Comparison of ENCODE assay signal across 8 cellular contexts in the genomic region with DNA sequence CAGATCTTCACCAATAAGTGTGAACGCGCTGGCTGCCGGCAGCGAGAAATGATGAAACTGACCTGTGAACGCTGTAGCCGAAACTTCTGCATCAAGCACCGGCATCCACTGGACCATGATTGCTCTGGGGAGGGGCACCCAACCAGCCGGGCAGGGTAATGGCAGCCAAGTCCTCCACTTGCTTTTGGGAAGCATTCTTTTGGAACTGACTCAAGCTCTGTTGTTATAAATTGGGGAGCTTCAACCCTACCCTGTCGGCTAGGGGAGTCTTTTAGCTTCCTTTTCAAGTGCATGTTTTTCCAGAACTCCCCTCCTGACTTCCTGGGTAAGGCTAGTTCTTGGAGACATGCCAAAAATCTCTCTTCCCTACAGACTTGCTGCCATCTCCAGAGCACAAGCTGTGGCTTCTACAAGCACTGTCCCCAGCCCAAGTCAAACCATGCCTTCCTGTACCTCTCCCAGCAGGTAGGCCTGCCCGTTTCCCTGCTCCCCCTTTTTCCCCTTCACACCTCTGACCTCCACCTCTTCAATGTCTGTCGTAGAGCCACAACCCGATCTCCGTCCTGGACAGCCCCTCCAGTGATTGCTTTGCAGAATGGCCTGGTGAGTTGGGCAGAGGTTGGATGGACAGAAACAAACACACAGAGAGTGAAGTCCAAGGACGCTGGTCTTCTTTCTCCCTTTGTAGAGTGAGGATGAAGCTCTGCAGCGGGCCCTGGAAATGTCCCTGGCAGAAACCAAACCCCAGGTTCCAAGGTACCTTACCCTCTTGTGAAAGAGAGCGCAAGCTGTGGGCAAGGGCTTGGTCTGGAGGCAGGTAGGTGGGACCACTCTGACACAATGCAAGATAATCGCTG. TPM values are rescaled to one million over a fixed set of nuclear protein-coding genes. Genes with fewer than 3 reads are reported as not detected.
DNase-seq lines count a peak whose midpoint lies in the region; ATAC-seq and TF ChIP-seq lines count a peak whose summit lies in the region.

No MANE protein-coding gene starts in this region.

- no peak for TF ChIP-seq RAD21 in HCT116 (IDR thresholded peaks at IDR 0.05; ENCODE audit: low read depth)

- H3K9me3 ChIP-seq in HCT116 (ENCODE audit: control insufficient read depth in 1 of 2, insufficient read depth in 1 of 2, low read depth in 1 of 2, low read length in 2 of 2) (peaks cover 0 to 9% of the 10 kb centered on the region in 2 experiments; a peak in 2 of 4 replicates), ascending aorta (no peaks in the 10 kb centered on the region), right lobe of liver (no peaks in the 10 kb centered on the region)

- H3K79me2 ChIP-seq in HCT116 (ENCODE audit: insufficient read depth, low read length): no peaks in the 10 kb centered on the region

- no peak overlapping the region for H2AFZ ChIP-seq in HCT116 (ENCODE audit: low read depth, low read length, poor library complexity, severe bottlenecking)

- H3K4me3 ChIP-seq in HCT116 (replicated peaks in 1 of 2; ENCODE audit: low read depth in 1 of 2, low read length in 2 of 2) (peak overlapping the region in 1 of 2 experiments; percentile 67; a peak in 1 of 4 replicates), ascending aorta (peak overlapping the region in 1 of 2 donors; percentile 90), right lobe of liver (peak overlapping the region in 2 of 3 donors; percentile 82 to 84)

- peak overlapping the region; percentile 77; the same call in 1 of the 2 replicates for H3K9ac ChIP-seq in HCT116 (ENCODE audit: low read length)

- H3K4me1 ChIP-seq in HCT116 (ENCODE audit: control insufficient read depth in 1 of 2, insufficient read depth in 2 of 2, low read length in 2 of 2): peaks cover 11 to 17% of the 10 kb centered on the region in 2 experiments
- peaks cover 0 to 6% of the 10 kb centered on the region in 2 donors for H3K4me1 ChIP-seq in ascending aorta
- H3K4me1 ChIP-seq in right lobe of liver: peaks cover 0 to 24% (median 8%) of the 10 kb centered on the region in 4 donors

- DNase-seq in A172 (ENCODE audit: low spot score): peak; percentile 54
- no peak for DNase-seq in HCT116 (ENCODE audit: low read depth, low spot score)
- DNase-seq in ascending aorta (ENCODE audit: low spot score in 2 of 2): peak in 1 of 2 donors; percentile 63
- DNase-seq in right lobe of liver: no peak
- DNase-seq in 8988T: no peak
- DNase-seq in middle frontal gyrus (ENCODE audit: extremely low spot score, low spot score): no peak

- peak overlapping the region; percentile 94 for H3K4me2 ChIP-seq in HCT116 (ENCODE audit: low read length)

- H3K36me3 ChIP-seq in HCT116 (ENCODE audit: control insufficient read depth in 1 of 2, insufficient read depth in 2 of 2, low read length in 2 of 2) (peaks cover 10 to 16% of the 10 kb centered on the region in 2 experiments; a peak in 3 of 4 replicates), ascending aorta (peaks cover 30 to 36% of the 10 kb centered on the region in 2 donors), right lobe of liver (peaks cover 0 to 37% (median 5%) of the 10 kb centered on the region in 4 donors)

- no peaks in the 10 kb centered on the region for H4K20me1 ChIP-seq in HCT116 (ENCODE audit: insufficient read depth)

- no peaks in the 10 kb centered on the region for H3K27me3 ChIP-seq in HCT116 (ENCODE audit: insufficient read depth, low read length)
- H3K27me3 ChIP-seq in ascending aorta: no peaks in the 10 kb centered on the region
- no peaks in the 10 kb centered on the region for H3K27me3 ChIP-seq in right lobe of liver

- BruUV-seq in HCT116 (replicated peaks; lab: Mats Ljungman, UMichigan): no TSS peak

- TF ChIP-seq CTCF in HCT116 (IDR thresholded peaks at IDR 0.05 in 2 of 3, conservative IDR thresholded peaks at IDR 0.05 in 1 of 3; ENCODE audit: borderline replicate concordance in 1 of 3, insufficient read depth in 1 of 3, low read depth in 2 of 3, low read length in 2 of 3) (no peak), ascending aorta (IDR thresholded peaks at IDR 0.05) (no peak), right lobe of liver (IDR thresholded peaks at IDR 0.05) (no peak)

- RAD21 ChIA-PET in HCT116 (lab: Charles Lee; ENCODE audit: low non-redundant PET in 1 of 2, low total read pairs in 2 of 2, uncharacterized antibody in 2 of 2, unreplicated experiment in 2 of 2): no interaction called here

- CTCF ChIA-PET in HCT116 (lab: Charles Lee): no interaction called here

- TF ChIP-seq POLR2A in HCT116 (IDR thresholded peaks at IDR 0.05; ENCODE audit: borderline replicate concordance, extremely low read depth, insufficient read depth, insufficient read length) (no peak), right lobe of liver (IDR thresholded peaks at IDR 0.05) (no peak)

- intact Hi-C loops in HCT116 (cut with micrococcal nuclease) (loop anchor here (2.0 kb wide), 1 partner anchor 31 kb away; a partner anchor contains a TSS), ascending aorta (cut with DNase I) (loop anchor here (1.0 to 2.0 kb wide), 3 partner anchors 10 to 181 kb away; a partner anchor contains a TSS), right lobe of liver (cut with DNase I) (loop anchor here in 1 of 2 donors (5.0 kb wide), 1 partner anchor 36 kb away; a partner anchor contains a TSS)

- no peaks in the 10 kb centered on the region for H3K9me2 ChIP-seq in HCT116 (ENCODE audit: insufficient read depth)

- ATAC-seq in HCT116 (no peak), right lobe of liver (peak in 3 of 4 donors; percentile 4 to 8 (median 5)), HG02840 (IDR thresholded peaks at IDR 0.05; ENCODE audit: low FRiP score, unreplicated experiment) (no peak), GM18517 (IDR thresholded peaks at IDR 0.05; ENCODE audit: unreplicated experiment) (no peak)

- POLR2A ChIA-PET in HCT116 (lab: Charles Lee): interaction anchor here (2.2 kb wide), 1 partner anchor 9 kb away, joined by 18 read pairs; no protein-coding TSS in a partner anchor

- 25% methylated on average over 16 of the region's 17 CpGs for WGBS in right lobe of liver (ENCODE audit: insufficient coverage, low coverage, low lambda C conversion rate, missing lambda C conversion rate)

- peak overlapping the region; percentile 63 for H3K27ac ChIP-seq in HCT116 (ENCODE audit: low read depth, low read length)
- H3K27ac ChIP-seq in ascending aorta: peak overlapping the region; percentile 91 to 99
- peak overlapping the region in 2 of 3 donors; percentile 93 to 95 for H3K27ac ChIP-seq in right lobe of liver

TF ChIP-seq in HCT116, 20 proteins besides CTCF, POLR2A, EP300 and RAD21 (continues in another document):
- no peak for TF ChIP-seq ZFX (IDR thresholded peaks at IDR 0.05)
- no peak for TF ChIP-seq EZH2phosphoT487 (IDR thresholded peaks at IDR 0.05; ENCODE audit: borderline replicate concordance)
- TF ChIP-seq ZNF274 (IDR thresholded peaks at IDR 0.05; ENCODE audit: low read depth, low read length): no peak
- TF ChIP-seq, protein P1, sequence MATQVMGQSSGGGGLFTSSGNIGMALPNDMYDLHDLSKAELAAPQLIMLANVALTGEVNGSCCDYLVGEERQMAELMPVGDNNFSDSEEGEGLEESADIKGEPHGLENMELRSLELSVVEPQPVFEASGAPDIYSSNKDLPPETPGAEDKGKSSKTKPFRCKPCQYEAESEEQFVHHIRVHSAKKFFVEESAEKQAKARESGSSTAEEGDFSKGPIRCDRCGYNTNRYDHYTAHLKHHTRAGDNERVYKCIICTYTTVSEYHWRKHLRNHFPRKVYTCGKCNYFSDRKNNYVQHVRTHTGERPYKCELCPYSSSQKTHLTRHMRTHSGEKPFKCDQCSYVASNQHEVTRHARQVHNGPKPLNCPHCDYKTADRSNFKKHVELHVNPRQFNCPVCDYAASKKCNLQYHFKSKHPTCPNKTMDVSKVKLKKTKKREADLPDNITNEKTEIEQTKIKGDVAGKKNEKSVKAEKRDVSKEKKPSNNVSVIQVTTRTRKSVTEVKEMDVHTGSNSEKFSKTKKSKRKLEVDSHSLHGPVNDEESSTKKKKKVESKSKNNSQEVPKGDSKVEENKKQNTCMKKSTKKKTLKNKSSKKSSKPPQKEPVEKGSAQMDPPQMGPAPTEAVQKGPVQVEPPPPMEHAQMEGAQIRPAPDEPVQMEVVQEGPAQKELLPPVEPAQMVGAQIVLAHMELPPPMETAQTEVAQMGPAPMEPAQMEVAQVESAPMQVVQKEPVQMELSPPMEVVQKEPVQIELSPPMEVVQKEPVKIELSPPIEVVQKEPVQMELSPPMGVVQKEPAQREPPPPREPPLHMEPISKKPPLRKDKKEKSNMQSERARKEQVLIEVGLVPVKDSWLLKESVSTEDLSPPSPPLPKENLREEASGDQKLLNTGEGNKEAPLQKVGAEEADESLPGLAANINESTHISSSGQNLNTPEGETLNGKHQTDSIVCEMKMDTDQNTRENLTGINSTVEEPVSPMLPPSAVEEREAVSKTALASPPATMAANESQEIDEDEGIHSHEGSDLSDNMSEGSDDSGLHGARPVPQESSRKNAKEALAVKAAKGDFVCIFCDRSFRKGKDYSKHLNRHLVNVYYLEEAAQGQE (IDR thresholded peaks at IDR 0.05; ENCODE audit: low read depth): no peak
- TF ChIP-seq SIN3A (IDR thresholded peaks at IDR 0.05; ENCODE audit: low read depth): no peak
- TF ChIP-seq YY1 (IDR thresholded peaks at IDR 0.05; ENCODE audit: extremely low read depth, insufficient replicate concordance, low read depth, low read length): no peak
- TF ChIP-seq POLR2AphosphoS5 (IDR thresholded peaks at IDR 0.05; ENCODE audit: low read depth, low read length): no peak
- TF ChIP-seq SP1 (IDR thresholded peaks at IDR 0.05; ENCODE audit: low read depth): no peak
- no peak for TF ChIP-seq CBX3 (IDR thresholded peaks at IDR 0.05; ENCODE audit: low read depth)

RNA-seq across cellular contexts. Expression of a gene that starts 1.5 kb away (rescaled TPM):
- 44.1 and 57.6 TPM in 2 replicates for total RNA-seq in A172 (2014; rRNA removed; shearing (Covaris generic))
- total RNA-seq in HCT116 (2021; ENCODE audit: unreplicated experiment): 31.4 TPM
- polyA plus RNA-seq in HCT116 (2012): 35.6 and 40.9 TPM in 2 replicates
- total RNA-seq in ascending aorta: 225 TPM
- 10 to 100 TPM; 20.7 to 32.3 (median 28.8) TPM for total RNA-seq in right lobe of liver

RNA-seq across cellular contexts. Expression of a gene that starts 10.6 kb away (rescaled TPM):
- total RNA-seq in A172 (2014; rRNA removed; shearing (Covaris generic)): 41.2 and 41.9 TPM in 2 replicates
- 24.5 TPM for total RNA-seq in HCT116 (2021; ENCODE audit: unreplicated experiment)
- polyA plus RNA-seq in HCT116 (2012): 29.5 and 30.3 TPM in 2 replicates
- total RNA-seq in ascending aorta: 17.9 TPM
- total RNA-seq in right lobe of liver: 10 to 100 TPM; 20.3 to 72.5 (median 37.3) TPM

RNA-seq across cellular contexts. Expression of a gene that starts 21.3 kb away (rescaled TPM):
- total RNA-seq in A172 (2014; rRNA removed; shearing (Covaris generic)): 59.0 and 60.7 TPM in 2 replicates
- total RNA-seq in HCT116 (2021; ENCODE audit: unreplicated experiment) (51.8 TPM), ascending aorta (135 TPM), right lobe of liver (10 to 100 TPM; 28.3 to 39.6 (median 33.2) TPM)
- 56.2 and 59.5 TPM in 2 replicates for polyA plus RNA-seq in HCT116 (2012)

RNA-seq across cellular contexts. Expression of a gene that starts 21.5 kb away (rescaled TPM):
- total RNA-seq in A172 (2014; rRNA removed; shearing (Covaris generic)): 23.6 and 24.7 TPM in 2 replicates
- total RNA-seq in HCT116 (2021; ENCODE audit: unreplicated experiment) (64.7 TPM), ascending aorta (53.1 TPM), right lobe of liver (10 to 100 TPM; 19.3 to 27.8 (median 24.5) TPM)
- 55.8 and 69.3 TPM in 2 replicates for polyA plus RNA-seq in HCT116 (2012)

RNA-seq across cellular contexts. Expression of a gene that starts 30.0 kb away (rescaled TPM):
- total RNA-seq in A172 (2014; rRNA removed; shearing (Covaris generic)): 120 and 125 TPM in 2 replicates
- total RNA-seq in HCT116 (2021; ENCODE audit: unreplicated experiment): 63.7 TPM
- 63.7 and 64.1 TPM in 2 replicates for polyA plus RNA-seq in HCT116 (2012)
- 83.5 TPM for total RNA-seq in ascending aorta
- total RNA-seq in right lobe of liver: 10 to 100 TPM; 33.6 to 77.9 (median 51.0) TPM

Comparison
In these comparisons a context has a peak if more than half of its experiments do, and no peak if none do; other contexts are left out.
1. ATAC-seq: peak in right lobe of liver (3 of 4); none in HCT116 (single experiment), HG02840 (single experiment) and GM18517 (single experiment).
2. Peak in every context shown above with its lines, with median percentiles within 50 percentile points of each other: H3K27ac ChIP-seq.